ENCODE assay signal across 19 cellular contexts in genomic region chr9:14978022-14979000, GRCh38.
DNase-seq lines count a peak whose midpoint lies in the region; ATAC-seq and TF ChIP-seq lines count a peak whose summit lies in the region.
"Had no signal": no experiment of that assay in that cellular context is flagged by ENCODE, and none has a peak within 500 bp of the region (broad histone marks: within the 10 kb centered on the region; RNA-seq: fewer than 3 reads in every experiment).

No MANE protein-coding gene starts in this region.

- H3K36me3 ChIP-seq in A673 (ENCODE audit: insufficient read depth, low read length, poor library complexity, severe bottlenecking) (peaks cover 13% of the 10 kb centered on the region), H7 (replicated peaks; ENCODE audit: control insufficient read depth, insufficient read depth, low read length) (no peaks in the 10 kb centered on the region)
- H3K36me3 ChIP-seq: BLaER1, HAP-1 had no signal

- H3K4me3 ChIP-seq in A673 (ENCODE audit: low read depth, low read length, poor library complexity, severe bottlenecking) (no peak overlapping the region), H7 (ENCODE audit: insufficient read depth, low read depth, low read length) (no peak overlapping the region)
- H3K4me3 ChIP-seq: BLaER1, HAP-1, K562 had no signal

- peak overlapping the region; percentile 70 for H3K27ac ChIP-seq in A673 (ENCODE audit: low read depth, low read length, poor library complexity, severe bottlenecking)
- H3K27ac ChIP-seq: BLaER1 had no signal

- no peaks in the 10 kb centered on the region for H3K4me1 ChIP-seq in A673 (ENCODE audit: insufficient read depth, low read length, poor library complexity, severe bottlenecking)
- H3K4me1 ChIP-seq: BLaER1, HAP-1 had no signal

- no peaks in the 10 kb centered on the region for H3K27me3 ChIP-seq in A673 (replicated peaks; ENCODE audit: insufficient read depth, low read depth, low read length, poor library complexity)
- no peaks in the 10 kb centered on the region for H3K27me3 ChIP-seq in H7 (ENCODE audit: control insufficient read depth, insufficient read depth, low read length)
- H3K27me3 ChIP-seq: BLaER1 had no signal

- CTCF ChIA-PET in A673 (lab: Charles Lee), result no interaction called here

- POLR2A ChIA-PET in A673 (lab: Charles Lee; ENCODE audit: low non-redundant PET), result no interaction called here

- no TSS peak for BruUV-seq in A673 (replicated peaks; lab: Mats Ljungman, UMichigan)

- H3K9me3 ChIP-seq in A673 (ENCODE audit: low read depth, low read length, poor library complexity, severe bottlenecking), result no peaks in the 10 kb centered on the region
- H3K9me3 ChIP-seq: HAP-1 had no signal

- ATAC-seq in sciatic nerve (peak; percentile 44), HG02798 (IDR thresholded peaks at IDR 0.05; ENCODE audit: poor library complexity, unreplicated experiment) (no peak), HG02938 (IDR thresholded peaks at IDR 0.05; ENCODE audit: unreplicated experiment) (no peak)
- ATAC-seq: K562 had no signal

- intact Hi-C loops in A673 (cut with micrococcal nuclease; ENCODE audit: unreplicated experiment) (loop anchor here (5.0 kb wide), 1 partner anchor 261 kb away; no protein-coding TSS in a partner anchor), sciatic nerve (cut with DNase I) (no loop called here)

- no peak for TF ChIP-seq CTCF in A673 (conservative IDR thresholded peaks at IDR 0.05; ENCODE audit: low read depth, low read length)

- DNase-seq in A673 (ENCODE audit: low spot score), result no peak
- peak; percentile 45 for DNase-seq in H7
- peak; percentile 23 for DNase-seq in iPS-NIHi11 (ENCODE audit: low spot score)
- no peak for DNase-seq in sciatic nerve (ENCODE audit: low spot score)
- no peak for DNase-seq in activated naive CD4-positive, alpha-beta T cell treated with Interleukin-2 at 50 U/mL for 16 hours
- DNase-seq in activated gamma-delta T cell treated with Interleukin-2 at 50 U/mL for 16 hours, result no peak
- DNase-seq: CD4-positive, alpha-beta memory T cell; DMS79; NCI-H1092 treated with DMSO at 0.1 percent for 48 hours; NCI-H146; NCI-H2029 treated with DMSO at 0.1 percent for 48 hours; NCI-H2171; NCI-H69; SIG-M5 had no signal

Comparison
In these comparisons a context has a peak if more than half of its experiments do, and no peak if none do; other contexts are left out.
1. DNase-seq: peak in H7 (single experiment) and iPS-NIHi11 (single experiment); none in A673 (single experiment), sciatic nerve (single experiment), activated naive CD4-positive, alpha-beta T cell treated with Interleukin-2 at 50 U/mL for 16 hours (single experiment) and activated gamma-delta T cell treated with Interleukin-2 at 50 U/mL for 16 hours (single experiment).